Comparison of ENCODE assay signal across 19 cellular contexts in the genomic region with DNA sequence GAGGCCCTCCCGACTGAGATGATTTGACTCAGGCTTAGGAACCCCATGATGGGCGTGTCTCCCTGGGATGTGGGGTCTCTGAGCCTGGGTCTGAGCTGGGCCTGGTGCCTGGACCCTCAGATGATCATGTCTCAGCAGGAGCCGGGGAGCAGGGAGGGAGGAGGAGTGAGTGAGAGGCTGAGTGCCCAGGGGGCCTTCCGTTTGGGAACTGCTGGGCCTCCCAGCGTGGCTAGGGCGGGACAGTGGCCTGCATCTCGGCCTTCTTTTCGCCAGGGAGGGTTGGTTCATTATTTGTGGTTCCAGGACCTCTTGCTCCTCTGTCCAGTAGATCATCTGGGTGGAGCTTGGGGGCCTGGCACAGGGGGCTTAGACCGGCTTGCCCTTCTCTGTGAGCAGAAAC. TPM values are rescaled to one million over a fixed set of nuclear protein-coding genes. Genes with fewer than 3 reads are reported as not detected.
"Had no signal": no experiment of that assay in that cellular context is flagged by ENCODE, and none has a peak within 500 bp of the region (broad histone marks: within the 10 kb centered on the region; RNA-seq: fewer than 3 reads in every experiment).

No MANE protein-coding gene starts in this region.

- DNase-seq: activated CD4-positive, CD25-positive, alpha-beta regulatory T cell; activated effector memory CD4-positive, alpha-beta T cell treated with Interleukin-2 at 50 U/mL for 16 hours; activated naive CD4-positive, alpha-beta T cell treated with anti-CD3 and anti-CD28 coated beads for 36 hours; body of pancreas; heart right ventricle; islet precursor cell; left cardiac atrium; midbrain; natural killer cell; stimulated activated CD4-positive, alpha-beta T cell treated with anti-CD3 and anti-CD28 coated beads, Interleukin-4, amount 100 ng/mL, for 24 hours; T-helper 17 cell; thyroid gland had no signal

- ATAC-seq: body of pancreas, left cardiac atrium, natural killer cell, sciatic nerve, T-helper 17 cell had no signal

- H3K27ac Mint-ChIP-seq: activated CD4-positive, alpha-beta memory T cell treated with anti-CD3 and anti-CD28 coated beads, Interleukin-2, amount 10 ng/mL, durations not matched to agents 7 days and 5 days; activated naive CD4-positive, alpha-beta T cell treated with anti-CD3 and anti-CD28 coated beads for 36 hours; activated T-cell treated with anti-CD3 and anti-CD28 coated beads, Interleukin-2, amount 50 U/mL, for 72 hours; natural killer cell; T-helper 17 cell had no signal

- H3K4me1 Mint-ChIP-seq: natural killer cell, T-helper 17 cell had no signal

- H3K27me3 ChIP-seq: body of pancreas had no signal

- H3K4me3 ChIP-seq: body of pancreas, heart right ventricle, thyroid gland had no signal

- H3K4me1 ChIP-seq: body of pancreas, thyroid gland had no signal

- H3K4me3 Mint-ChIP-seq: activated CD4-positive, alpha-beta memory T cell treated with anti-CD3 and anti-CD28 coated beads, Interleukin-2, amount 10 ng/mL, durations not matched to agents 7 days and 5 days; activated naive CD4-positive, alpha-beta T cell treated with anti-CD3 and anti-CD28 coated beads for 36 hours; activated T-cell treated with anti-CD3 and anti-CD28 coated beads, Interleukin-2, amount 50 U/mL, for 72 hours; natural killer cell; T-helper 17 cell had no signal

- H3K9me3 ChIP-seq: body of pancreas, heart right ventricle, thyroid gland had no signal

- H3K9me3 Mint-ChIP-seq: activated CD4-positive, alpha-beta memory T cell treated with anti-CD3 and anti-CD28 coated beads, Interleukin-2, amount 10 ng/mL, durations not matched to agents 7 days and 5 days; activated naive CD4-positive, alpha-beta T cell treated with anti-CD3 and anti-CD28 coated beads for 36 hours; activated T-cell treated with anti-CD3 and anti-CD28 coated beads, Interleukin-2, amount 50 U/mL, for 72 hours; natural killer cell had no signal

- H3K36me3 Mint-ChIP-seq: natural killer cell had no signal

- H3K27ac ChIP-seq: body of pancreas, epithelial cell of prostate, heart right ventricle, thyroid gland had no signal

- H3K36me3 ChIP-seq: heart right ventricle, thyroid gland had no signal

RNA-seq across cellular contexts. Expression of a gene that starts 5.6 kb away (rescaled TPM):
- total RNA-seq: activated CD4-positive, alpha-beta memory T cell treated with anti-CD3 and anti-CD28 coated beads, Interleukin-2, amount 10 ng/mL, durations not matched to agents 7 days and 5 days; natural killer cell; T-helper 17 cell had no signal

RNA-seq across cellular contexts. Expression of a gene that starts 50.2 kb away (rescaled TPM):
- total RNA-seq: activated CD4-positive, alpha-beta memory T cell treated with anti-CD3 and anti-CD28 coated beads, Interleukin-2, amount 10 ng/mL, durations not matched to agents 7 days and 5 days; activated naive CD4-positive, alpha-beta T cell treated with anti-CD3 and anti-CD28 coated beads for 36 hours; body of pancreas; fibroblast of villous mesenchyme; heart right ventricle; left cardiac atrium; natural killer cell; subcutaneous adipose tissue; T-helper 17 cell; thyroid gland; urinary bladder had no signal
